In genomic region chr4:39181905-39182638, GRCh38 we compare ENCODE assay signal across 8 cellular contexts. TPM values are rescaled to one million over a fixed set of nuclear protein-coding genes. Genes with fewer than 3 reads are reported as not detected.
DNase-seq lines count a peak whose midpoint lies in the region; ATAC-seq and TF ChIP-seq lines count a peak whose summit lies in the region.

Gene WDR19 (plus strand): TSS chr4:39182529. CDS start chr4:39182558, 29 bp downstream.

- H3K4me3 Mint-ChIP-seq in type B pancreatic cell, result no peak within 1 kb of the TSS

- no peaks in the 10 kb centered on the region for H3K79me1 ChIP-seq in trophoblast cell (ENCODE audit: low read length)

- peak; percentile 99 for ATAC-seq in HG02759 (IDR thresholded peaks at IDR 0.05; ENCODE audit: unreplicated experiment)

- TF ChIP-seq CTCF in GM12873 (IDR thresholded peaks at IDR 0.05; ENCODE audit: insufficient read depth, low read depth, low read length, missing control alignments), result peak; percentile 58
- peak; percentile 73 for TF ChIP-seq CTCF in type B pancreatic cell (conservative IDR thresholded peaks at IDR 0.05)

- H3K23ac ChIP-seq in trophoblast cell (ENCODE audit: low read length), result no peak within 1 kb of the TSS

- intact Hi-C loops in cardiac septum (cut with DNase I), result loop anchor here (5.0 to 10.0 kb wide), 2 partner anchors 275 to 453 kb away; partner anchors contain the start of genes LIAS, RPL9 and SMIM14

- no peaks in the 10 kb centered on the region for H3K4me1 ChIP-seq in trophoblast cell (ENCODE audit: control insufficient read depth in 1 of 2, insufficient read depth in 2 of 2, low read length in 2 of 2)

- H3K4me3 ChIP-seq in trophoblast cell (ENCODE audit: low read depth, low read length), result peak within 1 kb of the TSS; percentile 81

- H3K27me3 ChIP-seq in trophoblast cell (ENCODE audit: insufficient read depth, low read length), result no peaks in the 10 kb centered on the region

- H3K9ac ChIP-seq in trophoblast cell (ENCODE audit: low read length), result peak within 1 kb of the TSS; percentile 67

- no peak within 1 kb of the TSS for H2BK120ac ChIP-seq in trophoblast cell (ENCODE audit: insufficient read depth, low read length, poor library complexity)

- no peaks in the 10 kb centered on the region for H3K36me3 Mint-ChIP-seq in type B pancreatic cell

- no peak within 1 kb of the TSS for H3K14ac ChIP-seq in trophoblast cell (ENCODE audit: low read length)

- peak within 1 kb of the TSS; percentile 58 for H4K8ac ChIP-seq in trophoblast cell (ENCODE audit: low read depth, low read length)

- H2BK12ac ChIP-seq in trophoblast cell (ENCODE audit: low read length), result no peak within 1 kb of the TSS

- peak within 1 kb of the TSS; percentile 92 for H2AFZ ChIP-seq in trophoblast cell (ENCODE audit: insufficient read depth, low read length, poor library complexity)

- H3K4me2 ChIP-seq in trophoblast cell (ENCODE audit: low read length), result peak within 1 kb of the TSS; percentile 83

- H3K79me2 ChIP-seq in trophoblast cell (ENCODE audit: control insufficient read depth, insufficient read depth, low read length, poor library complexity), result peaks cover 2% of the 10 kb centered on the region

- 0 to 1% (median 1%) methylated on average over 48 of the region's 48 CpGs for WGBS in adipose tissue, 3 donors
- WGBS in trophoblast cell (ENCODE audit: extremely low coverage, insufficient coverage, insufficient read length), result no CpG with 5 or more reads among the region's 48 CpGs

- no peak within 1 kb of the TSS for H2BK5ac ChIP-seq in trophoblast cell (ENCODE audit: low read depth, low read length, poor library complexity)

- H4K91ac ChIP-seq in trophoblast cell (ENCODE audit: low read depth, low read length), result no peak within 1 kb of the TSS

- H3K36me3 ChIP-seq in trophoblast cell (ENCODE audit: control insufficient read depth in 1 of 2, insufficient read depth in 2 of 2, low read length in 2 of 2), result no peaks in the 10 kb centered on the region

- H3K4ac ChIP-seq in trophoblast cell (ENCODE audit: low read depth, low read length), result no peak within 1 kb of the TSS

- H3K27ac ChIP-seq in adipose tissue (ENCODE audit: low read depth, low read length) (no peak within 1 kb of the TSS), trophoblast cell (ENCODE audit: low read depth, low read length) (no peak within 1 kb of the TSS)

- H4K12ac ChIP-seq in trophoblast cell (ENCODE audit: low read depth, low read length), result peak within 1 kb of the TSS; percentile 16

- no peak within 1 kb of the TSS for H2AK5ac ChIP-seq in trophoblast cell (ENCODE audit: low read length)

- H3K4me1 Mint-ChIP-seq in type B pancreatic cell (ENCODE audit: unreplicated experiment), result no peaks in the 10 kb centered on the region

- H3K18ac ChIP-seq in trophoblast cell (ENCODE audit: low read length), result no peak within 1 kb of the TSS

- H3K27me3 Mint-ChIP-seq in type B pancreatic cell, result no peaks in the 10 kb centered on the region

- peak within 1 kb of the TSS; percentile 67 for H3K27ac Mint-ChIP-seq in type B pancreatic cell

- H3K9me3 Mint-ChIP-seq in type B pancreatic cell, result no peaks in the 10 kb centered on the region

- DNase-seq in NCI-H1417 (lab: John Stamatoyannopoulos, UW), result peak; percentile 97 to 100 (median 100)
- peak; percentile 98 to 99 for DNase-seq in SW 1271 (lab: John Stamatoyannopoulos, UW)
- DNase-seq in cardiac septum (ENCODE audit: low spot score), result peak; percentile 100
- DNase-seq in trophoblast cell, result peak; percentile 99 to 100
- peak; percentile 99 for DNase-seq in type B pancreatic cell (ENCODE audit: extremely low spot score, unreplicated experiment)

- no peaks in the 10 kb centered on the region for H3K9me3 ChIP-seq in trophoblast cell (ENCODE audit: insufficient read depth, low read depth, low read length)

RNA-seq across cellular contexts. Expression of gene WDR19, which starts in this region (rescaled TPM):
- 10 to 100 TPM; 13.6 to 27.4 (median 26.1) TPM for polyA plus RNA-seq in adipose tissue
- 9.4 TPM for total RNA-seq in cardiac septum
- 13.9 and 14.4 TPM in 2 replicates for polyA plus RNA-seq in trophoblast cell (2013)
- 36.2 and 68.7 TPM in 2 replicates for total RNA-seq in type B pancreatic cell (ENCODE audit: low replicate concordance)
